10 cellular contexts compared by ENCODE assay signal in the genomic region with DNA sequence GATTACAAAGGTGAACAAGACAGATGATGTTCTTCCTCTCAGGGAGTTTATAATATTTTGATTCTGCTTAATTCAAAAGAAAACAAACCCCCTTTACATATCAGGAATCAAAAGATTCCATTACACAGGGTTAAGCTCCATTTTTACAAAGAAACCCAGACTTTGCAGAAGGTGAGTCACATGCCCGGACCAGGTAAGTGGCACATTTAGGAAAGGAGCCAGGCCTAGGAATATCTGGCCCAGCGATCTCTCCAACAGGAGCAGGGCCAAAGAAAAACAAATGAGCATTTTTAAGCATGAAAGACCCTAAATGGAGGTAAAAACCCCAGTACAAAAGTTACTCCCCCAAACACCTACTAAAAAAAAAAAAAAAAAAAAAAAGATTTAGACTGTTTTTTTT. TPM values are rescaled to one million over a fixed set of nuclear protein-coding genes. Genes with fewer than 3 reads are reported as not detected.
A peak's percentile ranks its signal among the peaks of the same experiment; 100 is the strongest.
DNase-seq lines count a peak whose midpoint lies in the region; TF ChIP-seq lines count a peak whose summit lies in the region.
"Had no signal": no experiment of that assay in that cellular context is flagged by ENCODE, and none has a peak within 500 bp of the region (broad histone marks: within the 10 kb centered on the region; RNA-seq: fewer than 3 reads in every experiment).

No MANE protein-coding gene starts in this region.

- no peaks in the 10 kb centered on the region for H4K20me1 ChIP-seq in PC-9 (ENCODE audit: insufficient read depth)

- CTCF ChIA-PET in Calu3 (lab: Charles Lee) (interaction anchor here (0.7 to 0.8 kb wide), 2 partner anchors 12 to 18 kb away, joined by 6 read pairs; no protein-coding TSS in a partner anchor), PC-9 (lab: Charles Lee) (no interaction called here)

- peak overlapping the region; percentile 87 for H3K4me3 ChIP-seq in PC-9
- H3K4me3 ChIP-seq in epithelial cell of esophagus (ENCODE audit: low read length), result peak overlapping the region; percentile 71
- peak overlapping the region; percentile 71 for H3K4me3 ChIP-seq in parathyroid adenoma (ENCODE audit: low read depth, low read length)

- H3K4me1 ChIP-seq in PC-9 (replicated peaks; ENCODE audit: insufficient read depth) (peaks cover 26% of the 10 kb centered on the region), parathyroid adenoma (peaks cover 8% of the 10 kb centered on the region)

- no peak overlapping the region for H3K27ac Mint-ChIP-seq in Calu3 (ENCODE audit: unreplicated experiment)

- H3K9ac ChIP-seq in parathyroid adenoma, result no peak overlapping the region

- no peaks in the 10 kb centered on the region for H3K27me3 Mint-ChIP-seq in Calu3 (ENCODE audit: unreplicated experiment)

- no peak for DNase-seq in Calu3
- DNase-seq in PC-9, result no peak
- peak; percentile 39 for DNase-seq in epithelial cell of esophagus (ENCODE audit: low read depth)
- no peak for DNase-seq in activated effector memory CD4-positive, alpha-beta T cell treated with Interleukin-2 at 50 U/mL for 16 hours
- no peak for DNase-seq in NCI-H2029 (lab: John Stamatoyannopoulos, UW)
- DNase-seq in NAMALWA (ENCODE audit: low spot score), result no peak
- DNase-seq in germinal center (ENCODE audit: low spot score), result no peak
- DNase-seq: islet precursor cell, SW 1271 had no signal

- no peaks in the 10 kb centered on the region for H3K9me3 Mint-ChIP-seq in Calu3 (ENCODE audit: low read depth, unreplicated experiment)

- H3K79me2 ChIP-seq in PC-9 (ENCODE audit: low read depth) (peaks cover 31% of the 10 kb centered on the region), parathyroid adenoma (peaks cover 4% of the 10 kb centered on the region)

- H3F3A ChIP-seq in PC-9 (ENCODE audit: insufficient read depth, low read depth), result peaks cover 20% of the 10 kb centered on the region; the same call in 1 of the 2 replicates

- no peak for TF ChIP-seq CTCF in Calu3 (IDR thresholded peaks at IDR 0.05; ENCODE audit: unreplicated experiment)
- no peak for TF ChIP-seq CTCF in PC-9 (conservative IDR thresholded peaks at IDR 0.05)
- TF ChIP-seq CTCF in epithelial cell of esophagus (IDR thresholded peaks at IDR 0.05; ENCODE audit: insufficient read depth, low read depth, low read length, missing control alignments), result no peak
- no peak for TF ChIP-seq CTCF in parathyroid adenoma (IDR thresholded peaks at IDR 0.05)

- peaks cover 7% of the 10 kb centered on the region for H3K4me1 Mint-ChIP-seq in Calu3 (ENCODE audit: low read depth, unreplicated experiment)

- H3K36me3 ChIP-seq in PC-9 (ENCODE audit: low read depth) (peaks cover 9% of the 10 kb centered on the region), parathyroid adenoma (ENCODE audit: control insufficient read depth, insufficient read depth, low read length) (no peaks in the 10 kb centered on the region)

- H3K27ac ChIP-seq in PC-9, result peak overlapping the region; percentile 74
- peak overlapping the region; percentile 98 for H3K27ac ChIP-seq in parathyroid adenoma

- peaks cover 13% of the 10 kb centered on the region for H3K36me3 Mint-ChIP-seq in Calu3 (ENCODE audit: insufficient read depth, unreplicated experiment)

- H3K4me2 ChIP-seq in PC-9 (peak overlapping the region; percentile 98), parathyroid adenoma (ENCODE audit: low read length) (peak overlapping the region; percentile 95)

- intact Hi-C loops in Calu3 (cut with micrococcal nuclease; ENCODE audit: unreplicated experiment) (loop anchor here (2.0 kb wide), 1 partner anchor 52 kb away; no protein-coding TSS in a partner anchor), PC-9 (cut with micrococcal nuclease; ENCODE audit: unreplicated experiment) (loop anchor here (5.0 kb wide), 1 partner anchor 50 kb away; a partner anchor contains a TSS)

- no peaks in the 10 kb centered on the region for H3K9me2 ChIP-seq in PC-9 (ENCODE audit: insufficient read depth)

- BruUV-seq in Calu3 (replicated peaks; lab: Mats Ljungman, UMichigan), result no TSS peak
- no TSS peak for BruUV-seq in PC-9 (replicated peaks; lab: Mats Ljungman, UMichigan)

- no peaks in the 10 kb centered on the region for H3K27me3 ChIP-seq in PC-9 (ENCODE audit: insufficient read depth, low read depth)
- H3K27me3 ChIP-seq in parathyroid adenoma (ENCODE audit: control insufficient read depth, insufficient read depth, low read length), result no peaks in the 10 kb centered on the region

- H2AFZ ChIP-seq in PC-9, result no peak overlapping the region
- H2AFZ ChIP-seq in parathyroid adenoma, result peak overlapping the region; percentile 98

- H3K4me3 Mint-ChIP-seq in Calu3 (ENCODE audit: low read depth, unreplicated experiment), result peak overlapping the region; percentile 84

- peaks cover 9% of the 10 kb centered on the region; the same call in 1 of the 2 replicates for H3K9me3 ChIP-seq in PC-9 (ENCODE audit: insufficient read depth, low read depth)
- no peaks in the 10 kb centered on the region for H3K9me3 ChIP-seq in parathyroid adenoma (ENCODE audit: control insufficient read depth, low read length)

- POLR2A ChIA-PET in PC-9 (lab: Charles Lee; ENCODE audit: unreplicated experiment), result interaction anchor here (0.5 to 1.1 kb wide), 3 partner anchors 20 to 506 kb away, joined by 3 to 5 read pairs (median 4); no protein-coding TSS in a partner anchor

RNA-seq across cellular contexts. Expression of a gene that starts 1.1 kb away (rescaled TPM):
- total RNA-seq in Calu3 (2022), result 13.1 and 16.0 TPM in 2 replicates
- total RNA-seq in PC-9 (2021), result 20.5 and 25.4 TPM in 2 replicates

RNA-seq across cellular contexts. Expression of a gene that starts 50.0 kb away (rescaled TPM):
- 25.6 and 31.2 TPM in 2 replicates for total RNA-seq in Calu3 (2022)
- total RNA-seq in PC-9 (2021), result 24.0 and 30.4 TPM in 2 replicates
